16 cellular contexts compared by ENCODE assay signal in the genomic region with DNA sequence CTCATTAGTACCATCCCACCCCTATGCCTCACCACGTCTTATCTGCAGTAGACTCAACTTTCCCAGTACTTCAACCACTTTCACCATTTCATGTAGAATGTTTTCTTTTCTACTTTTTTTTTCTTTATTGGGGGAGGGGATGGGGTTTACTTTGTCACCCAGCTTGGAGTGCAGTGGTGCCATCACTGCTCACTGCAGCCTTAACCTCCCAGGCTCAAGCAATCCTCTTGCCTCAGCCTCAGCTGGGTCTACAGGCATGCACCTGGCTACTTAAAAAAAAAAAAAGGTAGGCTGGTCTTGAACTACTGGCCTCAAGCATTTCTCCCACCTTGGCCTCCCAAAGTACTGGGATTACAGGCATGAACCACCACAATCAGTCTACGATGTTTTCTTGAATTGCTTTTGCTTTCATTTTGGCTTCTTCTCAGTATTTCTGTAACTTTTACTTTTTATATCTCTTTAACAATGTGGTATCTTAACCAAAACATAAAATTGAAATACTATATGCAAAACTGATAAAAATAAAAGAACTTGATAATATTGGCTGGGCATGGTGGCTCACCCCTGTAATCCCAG.
DNase-seq lines count a peak whose midpoint lies in the region; ATAC-seq and TF ChIP-seq lines count a peak whose summit lies in the region.
"Had no signal": no experiment of that assay in that cellular context is flagged by ENCODE, and none has a peak within 500 bp of the region (broad histone marks: within the 10 kb centered on the region; RNA-seq: fewer than 3 reads in every experiment).

No MANE protein-coding gene starts in this region.

- H3K36me3 Mint-ChIP-seq in stimulated activated naive B cell treated with anti-CD40 and anti-IgM and Interleukin-4, amounts not matched to agents 10 μg/mL and 1 μg/mL and 100 μg/mL, for 72 hours: no peaks in the 10 kb centered on the region
- H3K36me3 Mint-ChIP-seq: CD4-positive, CD25-positive, alpha-beta regulatory T cell; CD8-positive, alpha-beta T cell had no signal

- no peak overlapping the region for H3K27ac Mint-ChIP-seq in stimulated activated naive B cell treated with anti-CD40 and anti-IgM and Interleukin-4, amounts not matched to agents 10 μg/mL and 1 μg/mL and 100 μg/mL, for 72 hours
- H3K27ac Mint-ChIP-seq: CD4-positive, CD25-positive, alpha-beta regulatory T cell; CD8-positive, alpha-beta T cell; GM23338; H9 had no signal

- TF ChIP-seq CTCF in GM12865 (IDR thresholded peaks at IDR 0.05; ENCODE audit: insufficient read depth, low read depth, low read length, missing control alignments) (no peak), OCI-LY1 (IDR thresholded peaks at IDR 0.05; ENCODE audit: low read length) (no peak), WI38 (IDR thresholded peaks at IDR 0.05; ENCODE audit: low read depth, low read length) (no peak)

- H3K4me3 Mint-ChIP-seq in stimulated activated naive B cell treated with anti-CD40 and anti-IgM and Interleukin-4, amounts not matched to agents 10 μg/mL and 1 μg/mL and 100 μg/mL, for 72 hours: no peak overlapping the region
- H3K4me3 Mint-ChIP-seq: CD4-positive, CD25-positive, alpha-beta regulatory T cell; CD8-positive, alpha-beta T cell; GM23338; H9 had no signal

- H3K9me2 ChIP-seq in OCI-LY1 (ENCODE audit: low read depth, low read length): no peaks in the 10 kb centered on the region

- H3K4me2 ChIP-seq in OCI-LY1 (ENCODE audit: low read length): peak overlapping the region; percentile 3
- H3K4me2 ChIP-seq: BLaER1, GM23338 had no signal

- H3K27ac ChIP-seq in OCI-LY1 (ENCODE audit: low read depth, low read length, poor library complexity, severe bottlenecking): no peak overlapping the region
- H3K27ac ChIP-seq: BLaER1, C4-2B had no signal

- peaks cover 3 to 5% of the 10 kb centered on the region in 2 donors for H3K4me1 Mint-ChIP-seq in stimulated activated naive B cell treated with anti-CD40 and anti-IgM and Interleukin-4, amounts not matched to agents 10 μg/mL and 1 μg/mL and 100 μg/mL, for 72 hours
- H3K4me1 Mint-ChIP-seq: CD4-positive, CD25-positive, alpha-beta regulatory T cell; GM23338; H9 had no signal

- H3F3A ChIP-seq in OCI-LY1 (ENCODE audit: insufficient read depth, low read length): no peaks in the 10 kb centered on the region

- DNase-seq in GM12865 (ENCODE audit: low read depth) (peak; percentile 1), NCI-H345 treated with DMSO at 0.1 percent for 48 hours (lab: John Stamatoyannopoulos, UW; ENCODE audit: unreplicated experiment) (no peak), NCI-H2227 (lab: John Stamatoyannopoulos, UW; ENCODE audit: unreplicated experiment) (no peak)
- no peak for DNase-seq in stimulated activated naive B cell treated with anti-CD40 and anti-IgM and Interleukin-4, amounts not matched to agents 10 μg/mL and 1 μg/mL and 100 μg/mL, for 72 hours
- DNase-seq: Caco-2; CD4-positive, CD25-positive, alpha-beta regulatory T cell; CD8-positive, alpha-beta T cell; DMS153; DND-41; H9 had no signal

- no peaks in the 10 kb centered on the region for H3K9me3 ChIP-seq in OCI-LY1 (ENCODE audit: low read length)
- H3K9me3 ChIP-seq: BLaER1, Caco-2 had no signal

- H3K9me3 Mint-ChIP-seq in stimulated activated naive B cell treated with anti-CD40 and anti-IgM and Interleukin-4, amounts not matched to agents 10 μg/mL and 1 μg/mL and 100 μg/mL, for 72 hours: peaks cover 0 to 2% of the 10 kb centered on the region in 2 donors
- H3K9me3 Mint-ChIP-seq: CD8-positive, alpha-beta T cell; H9 had no signal

- H3K4me3 ChIP-seq in GM12865 (ENCODE audit: low read depth, low read length): peak overlapping the region; percentile 22
- H3K4me3 ChIP-seq in OCI-LY1 (ENCODE audit: low read depth, low read length, poor library complexity, severe bottlenecking): no peak overlapping the region
- peak overlapping the region; percentile 32 for H3K4me3 ChIP-seq in WI38 (ENCODE audit: low read depth, low read length)
- H3K4me3 ChIP-seq: BLaER1, GM23338 had no signal

- peaks cover 12% of the 10 kb centered on the region for H3K4me1 ChIP-seq in OCI-LY1 (ENCODE audit: insufficient read depth, low read length, severe bottlenecking)
- H3K4me1 ChIP-seq: BLaER1, Caco-2 had no signal

- peaks cover 5 to 6% of the 10 kb centered on the region in 2 donors for H3K27me3 Mint-ChIP-seq in stimulated activated naive B cell treated with anti-CD40 and anti-IgM and Interleukin-4, amounts not matched to agents 10 μg/mL and 1 μg/mL and 100 μg/mL, for 72 hours
- H3K27me3 Mint-ChIP-seq: CD4-positive, CD25-positive, alpha-beta regulatory T cell had no signal

- ATAC-seq in stimulated activated naive B cell treated with anti-CD40 and anti-IgM and Interleukin-4, amounts not matched to agents 10 μg/mL and 1 μg/mL and 100 μg/mL, for 72 hours (replicated peaks): no peak
- ATAC-seq: CD8-positive, alpha-beta T cell; GM23338; HCT116 had no signal

- no peak overlapping the region for H2AFZ ChIP-seq in OCI-LY1 (ENCODE audit: low read length)
- H2AFZ ChIP-seq: GM23338 had no signal

- H4K20me1 ChIP-seq in OCI-LY1 (ENCODE audit: insufficient read depth, low read length): no peaks in the 10 kb centered on the region
- H4K20me1 ChIP-seq: BLaER1 had no signal

- H3K27me3 ChIP-seq in OCI-LY1 (ENCODE audit: insufficient read depth, low read length): no peaks in the 10 kb centered on the region
- H3K27me3 ChIP-seq: BLaER1 had no signal

- no peaks in the 10 kb centered on the region for H3K36me3 ChIP-seq in OCI-LY1 (ENCODE audit: insufficient read depth, low read length)
- H3K36me3 ChIP-seq: BLaER1 had no signal

- H3K9ac ChIP-seq in OCI-LY1 (ENCODE audit: low read length): no peak overlapping the region
- H3K9ac ChIP-seq: BLaER1 had no signal

- H3K79me2 ChIP-seq in OCI-LY1 (ENCODE audit: insufficient read depth, low read length): no peaks in the 10 kb centered on the region
